Comparison of ENCODE assay signal across 1 cellular context in genomic region chr20:47150403-47151152, GRCh38.
A peak's percentile ranks its signal among the peaks of the same experiment; 100 is the strongest.
TF ChIP-seq lines count a peak whose summit lies in the region.

No MANE protein-coding gene starts in this region.

TF ChIP-seq in HepG2, 621 proteins besides CTCF, POLR2A, EP300 and RAD21 (continued from another document and continues in another):
- no peak for TF ChIP-seq NR2F6 (IDR thresholded peaks at IDR 0.05)
- no peak; the same call in 1 of the 2 replicates for TF ChIP-seq NR2F6 (CRISPR knock-in tag; IDR thresholded peaks at IDR 0.05)
- TF ChIP-seq, protein P1, sequence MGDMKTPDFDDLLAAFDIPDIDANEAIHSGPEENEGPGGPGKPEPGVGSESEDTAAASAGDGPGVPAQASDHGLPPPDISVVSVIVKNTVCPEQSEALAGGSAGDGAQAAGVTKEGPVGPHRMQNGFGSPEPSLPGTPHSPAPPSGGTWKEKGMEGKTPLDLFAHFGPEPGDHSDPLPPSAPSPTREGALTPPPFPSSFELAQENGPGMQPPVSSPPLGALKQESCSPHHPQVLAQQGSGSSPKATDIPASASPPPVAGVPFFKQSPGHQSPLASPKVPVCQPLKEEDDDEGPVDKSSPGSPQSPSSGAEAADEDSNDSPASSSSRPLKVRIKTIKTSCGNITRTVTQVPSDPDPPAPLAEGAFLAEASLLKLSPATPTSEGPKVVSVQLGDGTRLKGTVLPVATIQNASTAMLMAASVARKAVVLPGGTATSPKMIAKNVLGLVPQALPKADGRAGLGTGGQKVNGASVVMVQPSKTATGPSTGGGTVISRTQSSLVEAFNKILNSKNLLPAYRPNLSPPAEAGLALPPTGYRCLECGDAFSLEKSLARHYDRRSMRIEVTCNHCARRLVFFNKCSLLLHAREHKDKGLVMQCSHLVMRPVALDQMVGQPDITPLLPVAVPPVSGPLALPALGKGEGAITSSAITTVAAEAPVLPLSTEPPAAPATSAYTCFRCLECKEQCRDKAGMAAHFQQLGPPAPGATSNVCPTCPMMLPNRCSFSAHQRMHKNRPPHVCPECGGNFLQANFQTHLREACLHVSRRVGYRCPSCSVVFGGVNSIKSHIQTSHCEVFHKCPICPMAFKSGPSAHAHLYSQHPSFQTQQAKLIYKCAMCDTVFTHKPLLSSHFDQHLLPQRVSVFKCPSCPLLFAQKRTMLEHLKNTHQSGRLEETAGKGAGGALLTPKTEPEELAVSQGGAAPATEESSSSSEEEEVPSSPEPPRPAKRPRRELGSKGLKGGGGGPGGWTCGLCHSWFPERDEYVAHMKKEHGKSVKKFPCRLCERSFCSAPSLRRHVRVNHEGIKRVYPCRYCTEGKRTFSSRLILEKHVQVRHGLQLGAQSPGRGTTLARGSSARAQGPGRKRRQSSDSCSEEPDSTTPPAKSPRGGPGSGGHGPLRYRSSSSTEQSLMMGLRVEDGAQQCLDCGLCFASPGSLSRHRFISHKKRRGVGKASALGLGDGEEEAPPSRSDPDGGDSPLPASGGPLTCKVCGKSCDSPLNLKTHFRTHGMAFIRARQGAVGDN (CRISPR knock-in tag; IDR thresholded peaks at IDR 0.05), result peak; percentile 33; the same call in 1 of the 2 replicates
- TF ChIP-seq POLR2G (IDR thresholded peaks at IDR 0.05; ENCODE audit: low read depth, low read length), result no peak
- no peak for TF ChIP-seq ZNF780A (CRISPR knock-in tag; IDR thresholded peaks at IDR 0.05)
- TF ChIP-seq MAF1 (CRISPR knock-in tag; IDR thresholded peaks at IDR 0.05; ENCODE audit: borderline replicate concordance), result no peak
- peak; percentile 18; the same call in 1 of the 2 replicates for TF ChIP-seq ATF2 (CRISPR knock-in tag; IDR thresholded peaks at IDR 0.05)
- TF ChIP-seq ZNF34 (CRISPR knock-in tag; IDR thresholded peaks at IDR 0.05; ENCODE audit: borderline replicate concordance), result 0 out of 2 replicates have a peak, but pooled peaks have one; percentile 70
- no peak for TF ChIP-seq MNT (IDR thresholded peaks at IDR 0.05)
- TF ChIP-seq MXD3 (CRISPR knock-in tag; IDR thresholded peaks at IDR 0.05), result peak; percentile 53; the same call in 1 of the 2 replicates
- no peak for TF ChIP-seq ZBTB7A (CRISPR knock-in tag; IDR thresholded peaks at IDR 0.05)
- peak; percentile 26; the same call in 1 of the 2 replicates for TF ChIP-seq GATAD2A (CRISPR knock-in tag; IDR thresholded peaks at IDR 0.05)
- TF ChIP-seq PAX8 (CRISPR knock-in tag; IDR thresholded peaks at IDR 0.05; ENCODE audit: borderline replicate concordance), result 0 out of 2 replicates have a peak, but pooled peaks have one; percentile 55
- TF ChIP-seq PITX1 (CRISPR knock-in tag; IDR thresholded peaks at IDR 0.05), result peak; percentile 79; the same call in 1 of the 2 replicates
- no peak for TF ChIP-seq NFIC (IDR thresholded peaks at IDR 0.05; ENCODE audit: low read length)
- peak; percentile 61; the same call in 1 of the 2 replicates for TF ChIP-seq TBX3 (IDR thresholded peaks at IDR 0.05; ENCODE audit: borderline replicate concordance)
- no peak for TF ChIP-seq GLI4 (CRISPR knock-in tag; IDR thresholded peaks at IDR 0.05; ENCODE audit: borderline replicate concordance)
- TF ChIP-seq ZNF207 (IDR thresholded peaks at IDR 0.05; ENCODE audit: borderline replicate concordance), result no peak
- no peak for TF ChIP-seq NR2F2 (IDR thresholded peaks at IDR 0.05; ENCODE audit: borderline replicate concordance, low read depth)
- no peak for TF ChIP-seq CCAR2 (optimal IDR thresholded peaks at IDR 0.05; ENCODE audit: low read depth, low read length)
- TF ChIP-seq, protein P2, sequence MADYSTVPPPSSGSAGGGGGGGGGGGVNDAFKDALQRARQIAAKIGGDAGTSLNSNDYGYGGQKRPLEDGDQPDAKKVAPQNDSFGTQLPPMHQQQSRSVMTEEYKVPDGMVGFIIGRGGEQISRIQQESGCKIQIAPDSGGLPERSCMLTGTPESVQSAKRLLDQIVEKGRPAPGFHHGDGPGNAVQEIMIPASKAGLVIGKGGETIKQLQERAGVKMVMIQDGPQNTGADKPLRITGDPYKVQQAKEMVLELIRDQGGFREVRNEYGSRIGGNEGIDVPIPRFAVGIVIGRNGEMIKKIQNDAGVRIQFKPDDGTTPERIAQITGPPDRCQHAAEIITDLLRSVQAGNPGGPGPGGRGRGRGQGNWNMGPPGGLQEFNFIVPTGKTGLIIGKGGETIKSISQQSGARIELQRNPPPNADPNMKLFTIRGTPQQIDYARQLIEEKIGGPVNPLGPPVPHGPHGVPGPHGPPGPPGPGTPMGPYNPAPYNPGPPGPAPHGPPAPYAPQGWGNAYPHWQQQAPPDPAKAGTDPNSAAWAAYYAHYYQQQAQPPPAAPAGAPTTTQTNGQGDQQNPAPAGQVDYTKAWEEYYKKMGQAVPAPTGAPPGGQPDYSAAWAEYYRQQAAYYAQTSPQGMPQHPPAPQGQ (CRISPR knock-in tag; IDR thresholded peaks at IDR 0.05; ENCODE audit: borderline replicate concordance), result 0 out of 2 replicates have a peak, but pooled peaks have one; percentile 42
- TF ChIP-seq, protein P3, sequence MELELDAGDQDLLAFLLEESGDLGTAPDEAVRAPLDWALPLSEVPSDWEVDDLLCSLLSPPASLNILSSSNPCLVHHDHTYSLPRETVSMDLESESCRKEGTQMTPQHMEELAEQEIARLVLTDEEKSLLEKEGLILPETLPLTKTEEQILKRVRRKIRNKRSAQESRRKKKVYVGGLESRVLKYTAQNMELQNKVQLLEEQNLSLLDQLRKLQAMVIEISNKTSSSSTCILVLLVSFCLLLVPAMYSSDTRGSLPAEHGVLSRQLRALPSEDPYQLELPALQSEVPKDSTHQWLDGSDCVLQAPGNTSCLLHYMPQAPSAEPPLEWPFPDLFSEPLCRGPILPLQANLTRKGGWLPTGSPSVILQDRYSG (CRISPR knock-in tag; IDR thresholded peaks at IDR 0.05), result no peak
- no peak for TF ChIP-seq SIX1 (CRISPR knock-in tag; IDR thresholded peaks at IDR 0.05; ENCODE audit: borderline replicate concordance)
- TF ChIP-seq ISL2 (CRISPR knock-in tag; IDR thresholded peaks at IDR 0.05), result no peak
- peak; percentile 54; the same call in 1 of the 2 replicates for TF ChIP-seq SP5 (CRISPR knock-in tag; IDR thresholded peaks at IDR 0.05; ENCODE audit: borderline replicate concordance, low read depth)
- TF ChIP-seq ZSCAN29 (CRISPR knock-in tag; conservative IDR thresholded peaks at IDR 0.05), result no peak
- no peak for TF ChIP-seq TCF7L2 (IDR thresholded peaks at IDR 0.05; ENCODE audit: low read depth, low read length)
- no peak for TF ChIP-seq KDM5B (CRISPR knock-in tag; IDR thresholded peaks at IDR 0.05; ENCODE audit: borderline replicate concordance)
- TF ChIP-seq, protein P4, sequence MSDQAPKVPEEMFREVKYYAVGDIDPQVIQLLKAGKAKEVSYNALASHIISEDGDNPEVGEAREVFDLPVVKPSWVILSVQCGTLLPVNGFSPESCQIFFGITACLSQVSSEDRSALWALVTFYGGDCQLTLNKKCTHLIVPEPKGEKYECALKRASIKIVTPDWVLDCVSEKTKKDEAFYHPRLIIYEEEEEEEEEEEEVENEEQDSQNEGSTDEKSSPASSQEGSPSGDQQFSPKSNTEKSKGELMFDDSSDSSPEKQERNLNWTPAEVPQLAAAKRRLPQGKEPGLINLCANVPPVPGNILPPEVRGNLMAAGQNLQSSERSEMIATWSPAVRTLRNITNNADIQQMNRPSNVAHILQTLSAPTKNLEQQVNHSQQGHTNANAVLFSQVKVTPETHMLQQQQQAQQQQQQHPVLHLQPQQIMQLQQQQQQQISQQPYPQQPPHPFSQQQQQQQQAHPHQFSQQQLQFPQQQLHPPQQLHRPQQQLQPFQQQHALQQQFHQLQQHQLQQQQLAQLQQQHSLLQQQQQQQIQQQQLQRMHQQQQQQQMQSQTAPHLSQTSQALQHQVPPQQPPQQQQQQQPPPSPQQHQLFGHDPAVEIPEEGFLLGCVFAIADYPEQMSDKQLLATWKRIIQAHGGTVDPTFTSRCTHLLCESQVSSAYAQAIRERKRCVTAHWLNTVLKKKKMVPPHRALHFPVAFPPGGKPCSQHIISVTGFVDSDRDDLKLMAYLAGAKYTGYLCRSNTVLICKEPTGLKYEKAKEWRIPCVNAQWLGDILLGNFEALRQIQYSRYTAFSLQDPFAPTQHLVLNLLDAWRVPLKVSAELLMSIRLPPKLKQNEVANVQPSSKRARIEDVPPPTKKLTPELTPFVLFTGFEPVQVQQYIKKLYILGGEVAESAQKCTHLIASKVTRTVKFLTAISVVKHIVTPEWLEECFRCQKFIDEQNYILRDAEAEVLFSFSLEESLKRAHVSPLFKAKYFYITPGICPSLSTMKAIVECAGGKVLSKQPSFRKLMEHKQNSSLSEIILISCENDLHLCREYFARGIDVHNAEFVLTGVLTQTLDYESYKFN (CRISPR knock-in tag; conservative IDR thresholded peaks at IDR 0.05), result 0 out of 2 replicates have a peak, but pooled peaks have one; percentile 19
- peak; percentile 95 for TF ChIP-seq XRCC5 (optimal IDR thresholded peaks at IDR 0.05; ENCODE audit: low read length)
- 0 out of 2 replicates have a peak, but pooled peaks have one; percentile 21 for TF ChIP-seq ARHGAP35 (CRISPR knock-in tag; IDR thresholded peaks at IDR 0.05; ENCODE audit: borderline replicate concordance)
- TF ChIP-seq, protein P5, sequence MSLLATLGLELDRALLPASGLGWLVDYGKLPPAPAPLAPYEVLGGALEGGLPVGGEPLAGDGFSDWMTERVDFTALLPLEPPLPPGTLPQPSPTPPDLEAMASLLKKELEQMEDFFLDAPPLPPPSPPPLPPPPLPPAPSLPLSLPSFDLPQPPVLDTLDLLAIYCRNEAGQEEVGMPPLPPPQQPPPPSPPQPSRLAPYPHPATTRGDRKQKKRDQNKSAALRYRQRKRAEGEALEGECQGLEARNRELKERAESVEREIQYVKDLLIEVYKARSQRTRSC (CRISPR knock-in tag; IDR thresholded peaks at IDR 0.05; ENCODE audit: low read depth), result 0 out of 2 replicates have a peak, but pooled peaks have one; percentile 42
- no peak for TF ChIP-seq ZNF883 (CRISPR knock-in tag; IDR thresholded peaks at IDR 0.05; ENCODE audit: not compliant biosample characterization)
- TF ChIP-seq AHR (CRISPR knock-in tag; IDR thresholded peaks at IDR 0.05), result 0 out of 2 replicates have a peak, but pooled peaks have one; percentile 56
- TF ChIP-seq, protein P6, sequence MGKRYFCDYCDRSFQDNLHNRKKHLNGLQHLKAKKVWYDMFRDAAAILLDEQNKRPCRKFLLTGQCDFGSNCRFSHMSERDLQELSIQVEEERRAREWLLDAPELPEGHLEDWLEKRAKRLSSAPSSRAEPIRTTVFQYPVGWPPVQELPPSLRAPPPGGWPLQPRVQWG (CRISPR knock-in tag; IDR thresholded peaks at IDR 0.05; ENCODE audit: borderline replicate concordance, low read depth), result no peak
- no peak for TF ChIP-seq ATM (IDR thresholded peaks at IDR 0.05; ENCODE audit: borderline replicate concordance)
- TF ChIP-seq, protein P7, sequence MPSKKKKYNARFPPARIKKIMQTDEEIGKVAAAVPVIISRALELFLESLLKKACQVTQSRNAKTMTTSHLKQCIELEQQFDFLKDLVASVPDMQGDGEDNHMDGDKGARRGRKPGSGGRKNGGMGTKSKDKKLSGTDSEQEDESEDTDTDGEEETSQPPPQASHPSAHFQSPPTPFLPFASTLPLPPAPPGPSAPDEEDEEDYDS (CRISPR knock-in tag; IDR thresholded peaks at IDR 0.05), result peak; percentile 42; the same call in 1 of the 2 replicates
- TF ChIP-seq IRF2 (CRISPR knock-in tag; IDR thresholded peaks at IDR 0.05), result peak; percentile 92
- TF ChIP-seq ZNF841 (CRISPR knock-in tag; IDR thresholded peaks at IDR 0.05; ENCODE audit: borderline replicate concordance), result no peak
